ENCODE assay signal across 1 cellular context in the genomic region with DNA sequence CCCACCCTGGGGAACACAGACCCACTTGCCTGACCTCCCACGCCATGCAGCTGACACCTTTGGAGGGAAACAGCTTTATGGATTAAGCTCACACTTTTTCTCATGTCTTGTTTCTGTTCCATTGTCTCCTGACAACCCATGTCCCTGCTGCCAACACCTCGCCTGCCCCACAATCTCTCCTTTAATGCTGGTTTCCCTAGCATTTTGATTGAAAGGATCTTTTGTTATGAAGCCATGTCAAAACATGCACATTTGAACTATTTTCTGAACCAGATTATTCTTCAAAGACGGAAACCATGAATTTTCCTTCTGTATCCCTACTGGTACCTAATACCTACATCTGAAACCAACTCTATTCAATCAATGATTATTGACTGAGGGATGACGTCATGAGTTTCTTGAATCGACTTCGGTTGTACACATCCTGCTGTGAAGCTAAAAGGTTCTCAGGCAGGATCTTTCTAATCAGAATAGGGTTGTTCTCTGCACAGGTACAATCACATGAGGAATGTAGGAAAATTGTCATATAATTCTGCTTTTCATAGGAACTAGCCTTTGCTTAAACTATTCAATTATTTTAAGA.
TF ChIP-seq lines count a peak whose summit lies in the region.

No MANE protein-coding gene starts in this region.

TF ChIP-seq in neural cell, 6 proteins besides CTCF, POLR2A, EP300 and RAD21 (continued from another document):
- TF ChIP-seq, protein P1, sequence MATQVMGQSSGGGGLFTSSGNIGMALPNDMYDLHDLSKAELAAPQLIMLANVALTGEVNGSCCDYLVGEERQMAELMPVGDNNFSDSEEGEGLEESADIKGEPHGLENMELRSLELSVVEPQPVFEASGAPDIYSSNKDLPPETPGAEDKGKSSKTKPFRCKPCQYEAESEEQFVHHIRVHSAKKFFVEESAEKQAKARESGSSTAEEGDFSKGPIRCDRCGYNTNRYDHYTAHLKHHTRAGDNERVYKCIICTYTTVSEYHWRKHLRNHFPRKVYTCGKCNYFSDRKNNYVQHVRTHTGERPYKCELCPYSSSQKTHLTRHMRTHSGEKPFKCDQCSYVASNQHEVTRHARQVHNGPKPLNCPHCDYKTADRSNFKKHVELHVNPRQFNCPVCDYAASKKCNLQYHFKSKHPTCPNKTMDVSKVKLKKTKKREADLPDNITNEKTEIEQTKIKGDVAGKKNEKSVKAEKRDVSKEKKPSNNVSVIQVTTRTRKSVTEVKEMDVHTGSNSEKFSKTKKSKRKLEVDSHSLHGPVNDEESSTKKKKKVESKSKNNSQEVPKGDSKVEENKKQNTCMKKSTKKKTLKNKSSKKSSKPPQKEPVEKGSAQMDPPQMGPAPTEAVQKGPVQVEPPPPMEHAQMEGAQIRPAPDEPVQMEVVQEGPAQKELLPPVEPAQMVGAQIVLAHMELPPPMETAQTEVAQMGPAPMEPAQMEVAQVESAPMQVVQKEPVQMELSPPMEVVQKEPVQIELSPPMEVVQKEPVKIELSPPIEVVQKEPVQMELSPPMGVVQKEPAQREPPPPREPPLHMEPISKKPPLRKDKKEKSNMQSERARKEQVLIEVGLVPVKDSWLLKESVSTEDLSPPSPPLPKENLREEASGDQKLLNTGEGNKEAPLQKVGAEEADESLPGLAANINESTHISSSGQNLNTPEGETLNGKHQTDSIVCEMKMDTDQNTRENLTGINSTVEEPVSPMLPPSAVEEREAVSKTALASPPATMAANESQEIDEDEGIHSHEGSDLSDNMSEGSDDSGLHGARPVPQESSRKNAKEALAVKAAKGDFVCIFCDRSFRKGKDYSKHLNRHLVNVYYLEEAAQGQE (IDR thresholded peaks at IDR 0.05; ENCODE audit: borderline replicate concordance) = peak; percentile 43
